25 cellular contexts compared by ENCODE assay signal in the genomic region with DNA sequence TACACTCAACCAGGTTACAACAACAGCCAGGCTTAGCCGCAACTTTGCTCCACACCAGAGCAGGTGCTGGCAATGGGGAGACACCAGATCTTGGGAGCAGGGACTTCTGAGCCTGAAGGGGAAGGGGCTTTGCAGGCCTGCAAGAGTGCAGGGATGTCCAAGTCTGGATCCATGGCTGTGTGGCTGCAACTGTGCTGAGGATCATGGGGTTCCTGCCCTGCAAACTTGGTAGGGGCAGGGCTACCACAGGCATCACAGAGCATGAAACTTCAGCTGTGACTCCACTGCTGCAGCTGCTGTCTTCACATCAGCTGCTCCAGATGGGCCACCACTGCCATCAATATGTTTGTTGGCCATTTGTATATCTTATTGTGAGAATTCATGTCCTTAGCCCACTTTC.
"Had no signal": no experiment of that assay in that cellular context is flagged by ENCODE, and none has a peak within 500 bp of the region (broad histone marks: within the 10 kb centered on the region; RNA-seq: fewer than 3 reads in every experiment).

No MANE protein-coding gene starts in this region.

- DNase-seq: naive thymus-derived CD4-positive, alpha-beta T cell; natural killer cell; nucleus accumbens; psoas muscle; right cardiac atrium; right lobe of liver; sigmoid colon; small intestine; stimulated activated CD4-positive, alpha-beta T cell treated with anti-CD3 and anti-CD28 coated beads, Interleukin-12 subunit alpha, Interleukin-12 subunit beta, amount 100 ng/mL, for 4 hours; stimulated activated CD4-positive, alpha-beta T cell treated with anti-CD3 and anti-CD28 coated beads, Interleukin-1b, Interleukin-23, amount 100 ng/mL, for 48 hours; stimulated activated CD4-positive, alpha-beta T cell treated with anti-CD3 and anti-CD28 coated beads, Interleukin-4, amount 100 ng/mL, for 1 hour; stimulated activated CD4-positive, alpha-beta T cell treated with anti-CD3 and anti-CD28 coated beads, Interleukin-4, amount 100 ng/mL, for 4 hours; stimulated activated CD8-positive, alpha-beta memory T cell treated with anti-CD3 and anti-CD28 coated beads, Interleukin-4, amount 100 ng/mL, for 48 hours; stimulated activated naive CD4-positive, alpha-beta T cell; stimulated activated naive CD8-positive, alpha-beta T cell treated with anti-CD3 and anti-CD28 coated beads, Interleukin-15, amount 100 ng/mL, for 72 hours; stimulated activated naive CD8-positive, alpha-beta T cell treated with anti-CD3 and anti-CD28 coated beads, Interleukin-15, Interleukin-2, amounts not matched to agents 100 U/mL and 50 U/mL, for 24 hours; substantia nigra; testis; tibial artery; transverse colon had no signal

- H3K27me3 ChIP-seq: neural progenitor cell, neutrophil, pancreas, right lobe of liver, sigmoid colon, suprapubic skin, testis, tibial artery, transverse colon, vagina had no signal

- H3K4me3 ChIP-seq: neural progenitor cell, pancreas, psoas muscle, right lobe of liver, sigmoid colon, suprapubic skin, testis, tibial artery, transverse colon, vagina had no signal

- H3K27ac ChIP-seq: neural progenitor cell, neutrophil, pancreas, psoas muscle, right lobe of liver, sigmoid colon, suprapubic skin, testis, tibial artery, transverse colon, vagina had no signal

- ATAC-seq: naive thymus-derived CD4-positive, alpha-beta T cell; natural killer cell; pancreas; psoas muscle; right cardiac atrium; right lobe of liver; stimulated activated naive CD8-positive, alpha-beta T cell treated with anti-CD3 and anti-CD28 coated beads, Interleukin-15, amount 100 ng/mL, for 72 hours; stimulated activated naive CD8-positive, alpha-beta T cell treated with anti-CD3 and anti-CD28 coated beads, Interleukin-15, Interleukin-2, amounts not matched to agents 100 U/mL and 50 U/mL, for 24 hours had no signal

- H3K9ac ChIP-seq: neural progenitor cell had no signal

- H2AFZ ChIP-seq: neural progenitor cell had no signal

- H3K9me3 ChIP-seq: neutrophil, pancreas, right lobe of liver, testis, transverse colon, vagina had no signal

- H3K36me3 ChIP-seq: neural progenitor cell, neutrophil, pancreas, right lobe of liver, sigmoid colon, suprapubic skin, tibial artery, transverse colon, vagina had no signal

- H3K4me2 ChIP-seq: neural progenitor cell had no signal

- H3K4me1 ChIP-seq: neural progenitor cell, pancreas, psoas muscle, right lobe of liver, sigmoid colon, suprapubic skin, testis, tibial artery, transverse colon, vagina had no signal
